Comparison of ENCODE assay signal across 19 cellular contexts in the genomic region with DNA sequence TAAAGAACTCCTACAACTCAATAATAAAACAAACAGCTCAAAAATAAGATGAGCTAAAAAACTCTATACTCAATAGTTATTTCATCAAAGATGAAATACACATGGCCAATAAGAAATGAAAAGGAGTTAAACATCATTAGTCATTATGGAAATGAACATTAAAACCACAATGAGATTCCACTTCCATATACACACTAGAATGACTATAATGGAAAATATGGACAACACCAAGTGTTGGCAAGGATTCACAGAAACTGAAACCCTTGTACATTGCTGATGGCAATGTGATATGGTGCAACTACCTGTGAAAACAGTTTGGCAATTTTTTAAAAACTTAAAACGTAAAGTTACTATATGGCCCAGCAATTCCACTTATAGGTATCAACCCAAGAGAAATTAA.
DNase-seq lines count a peak whose midpoint lies in the region; ATAC-seq and TF ChIP-seq lines count a peak whose summit lies in the region.
"Had no signal": no experiment of that assay in that cellular context is flagged by ENCODE, and none has a peak within 500 bp of the region (broad histone marks: within the 10 kb centered on the region; RNA-seq: fewer than 3 reads in every experiment).

No MANE protein-coding gene starts in this region.

- H3K27me3 ChIP-seq in foreskin keratinocyte = no peaks in the 10 kb centered on the region

- DNase-seq in EL = peak; percentile 75
- peak; percentile 20 for DNase-seq in NCI-H226
- peak; percentile 74 for DNase-seq in astrocyte of the spinal cord (ENCODE audit: low read depth, low spot score)
- peak in 1 of 2 donors; percentile 31 for DNase-seq in foreskin keratinocyte
- DNase-seq in midbrain (lab: John Stamatoyannopoulos, UW) = no peak
- no peak for DNase-seq in activated CD8-positive, alpha-beta T cell treated with anti-CD3 and anti-CD28 coated beads for 36 hours
- no peak for DNase-seq in DMS53 (lab: John Stamatoyannopoulos, UW)
- DNase-seq: NCI-H1417 treated with DMSO at 0.1 percent for 48 hours; NCI-H2029; NCI-H2171; NCI-H446 treated with DMSO at 0.1 percent for 48 hours; NK-92 treated with Interleukin-12 subunit alpha and Interleukin-12 subunit beta, amount 100 ng/mL, for 24 hours had no signal

- CTCF ChIA-PET in activated CD8-positive, alpha-beta T cell treated with anti-CD3 and anti-CD28 coated beads for 36 hours (lab: Charles Lee) = no interaction called here

- no peaks in the 10 kb centered on the region for H3K4me1 Mint-ChIP-seq in activated CD8-positive, alpha-beta T cell treated with anti-CD3 and anti-CD28 coated beads for 36 hours (ENCODE audit: low read depth)

- intact Hi-C loops in activated CD8-positive, alpha-beta T cell treated with anti-CD3 and anti-CD28 coated beads for 36 hours (cut with micrococcal nuclease) = no loop called here

- no peak overlapping the region for H3K4me3 ChIP-seq in astrocyte of the spinal cord (ENCODE audit: low read depth, low read length)
- H3K4me3 ChIP-seq: HAP-1, K562, SJSA1 had no signal

- H3K27ac Mint-ChIP-seq in activated CD8-positive, alpha-beta T cell treated with anti-CD3 and anti-CD28 coated beads for 36 hours = no peak overlapping the region

- H3K9me3 Mint-ChIP-seq in activated CD8-positive, alpha-beta T cell treated with anti-CD3 and anti-CD28 coated beads for 36 hours = peaks cover 3% of the 10 kb centered on the region

- POLR2A ChIA-PET in activated CD8-positive, alpha-beta T cell treated with anti-CD3 and anti-CD28 coated beads for 36 hours (lab: Charles Lee) = no interaction called here

- H3K36me3 Mint-ChIP-seq in activated CD8-positive, alpha-beta T cell treated with anti-CD3 and anti-CD28 coated beads for 36 hours (ENCODE audit: low read depth) = no peaks in the 10 kb centered on the region

- in situ Hi-C loops in astrocyte of the spinal cord (cut with HindIII; ENCODE audit: low sequenced_read_pairs) = no loop called here

- no peak for TF ChIP-seq CTCF in astrocyte of the spinal cord (IDR thresholded peaks at IDR 0.05; ENCODE audit: low read depth, low read length)
- TF ChIP-seq CTCF in foreskin keratinocyte (conservative IDR thresholded peaks at IDR 0.05) = no peak
- no peak for TF ChIP-seq CTCF in activated CD8-positive, alpha-beta T cell treated with anti-CD3 and anti-CD28 coated beads for 36 hours (IDR thresholded peaks at IDR 0.05)

- no peak overlapping the region for H3K4me3 Mint-ChIP-seq in activated CD8-positive, alpha-beta T cell treated with anti-CD3 and anti-CD28 coated beads for 36 hours

- ATAC-seq in foreskin keratinocyte (peak; percentile 54), HG02623 (IDR thresholded peaks at IDR 0.05; ENCODE audit: unreplicated experiment) (no peak)
- no peak for ATAC-seq in activated CD8-positive, alpha-beta T cell treated with anti-CD3 and anti-CD28 coated beads for 36 hours
- ATAC-seq: K562 had no signal

- H3K27ac ChIP-seq in foreskin keratinocyte = no peak overlapping the region
- H3K27ac ChIP-seq: C4-2B, HL-60, RWPE1, SJSA1 had no signal

- H3K27me3 Mint-ChIP-seq in activated CD8-positive, alpha-beta T cell treated with anti-CD3 and anti-CD28 coated beads for 36 hours = peaks cover 2% of the 10 kb centered on the region

- H3K4me1 ChIP-seq in foreskin keratinocyte = no peaks in the 10 kb centered on the region
- H3K4me1 ChIP-seq: HAP-1, SJSA1 had no signal

Comparison
In these comparisons a context has a peak if more than half of its experiments do, and no peak if none do; other contexts are left out.
1. DNase-seq: peak in EL (single experiment), NCI-H226 (single experiment) and astrocyte of the spinal cord (single experiment); none in midbrain (single experiment), activated CD8-positive, alpha-beta T cell treated with anti-CD3 and anti-CD28 coated beads for 36 hours (single experiment) and DMS53 (single experiment).